ENCODE assay signal across 13 cellular contexts in the genomic region with DNA sequence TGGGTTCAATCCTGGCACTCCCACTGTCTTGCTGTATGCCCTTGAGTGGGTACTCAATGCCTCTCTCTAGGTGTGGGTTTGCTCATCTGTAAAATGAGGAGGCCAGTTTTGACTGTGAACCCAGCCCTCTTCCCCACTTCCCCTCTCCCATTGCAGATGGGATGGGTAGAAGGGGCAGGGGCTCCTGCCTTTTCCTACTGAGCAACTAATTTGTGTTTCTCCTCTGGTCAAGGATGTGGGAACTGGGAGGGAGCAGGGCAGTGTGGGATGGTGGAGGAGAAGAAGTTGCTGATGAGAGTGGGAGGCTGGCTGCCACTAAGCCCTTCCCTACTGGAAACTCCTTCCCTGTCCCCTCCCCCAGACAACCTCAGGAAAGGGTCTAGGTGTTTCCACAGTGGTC. TPM values are rescaled to one million over a fixed set of nuclear protein-coding genes. Genes with fewer than 3 reads are reported as not detected.
DNase-seq lines count a peak whose midpoint lies in the region; ATAC-seq and TF ChIP-seq lines count a peak whose summit lies in the region.
"Had no signal": no experiment of that assay in that cellular context is flagged by ENCODE, and none has a peak within 500 bp of the region (broad histone marks: within the 10 kb centered on the region; RNA-seq: fewer than 3 reads in every experiment).

No MANE protein-coding gene starts in this region.

- peak overlapping the region; percentile 84 for H3K4me3 Mint-ChIP-seq in activated naive CD8-positive, alpha-beta T cell treated with anti-CD3 and anti-CD28 coated beads, Interleukin-2, amount 10 ng/mL, durations not matched to agents 7 days and 5 days
- H3K4me3 Mint-ChIP-seq in naive thymus-derived CD4-positive, alpha-beta T cell = peak overlapping the region in 2 of 10 donors; percentile 90 to 91

- peak overlapping the region; percentile 6 for H3K4me3 ChIP-seq in GM12875 (ENCODE audit: low read depth, low read length)
- H3K4me3 ChIP-seq in naive thymus-derived CD4-positive, alpha-beta T cell (ENCODE audit: low read length) = peak overlapping the region; percentile 12
- H3K4me3 ChIP-seq: coronary artery had no signal

- peaks cover 51% of the 10 kb centered on the region in 2 donors for H3K4me1 ChIP-seq in naive thymus-derived CD4-positive, alpha-beta T cell (ENCODE audit: control insufficient read depth in 2 of 2, insufficient read depth in 2 of 2, low read length in 2 of 2)

- POLR2A ChIA-PET in activated naive CD8-positive, alpha-beta T cell treated with anti-CD3 and anti-CD28 coated beads, Interleukin-2, amount 10 ng/mL, durations not matched to agents 7 days and 5 days (lab: Charles Lee) = interaction anchor here (0.6 to 7.2 kb wide), 8 partner anchors 9 to 66 kb away, joined by 3 to 57 read pairs (median 6); a partner anchor contains a TSS
- POLR2A ChIA-PET in naive thymus-derived CD4-positive, alpha-beta T cell (lab: Charles Lee) = interaction anchor here (0.6 to 4.2 kb wide), 7 partner anchors 9 to 158 kb away, joined by 3 to 115 read pairs (median 3); a partner anchor contains a TSS

- CTCF ChIA-PET in naive thymus-derived CD4-positive, alpha-beta T cell (lab: Charles Lee) = no interaction called here

- peak overlapping the region; percentile 95 for H3K27ac Mint-ChIP-seq in activated naive CD8-positive, alpha-beta T cell treated with anti-CD3 and anti-CD28 coated beads, Interleukin-2, amount 10 ng/mL, durations not matched to agents 7 days and 5 days
- peak overlapping the region in 8 of 9 donors; percentile 84 to 100 (median 98) for H3K27ac Mint-ChIP-seq in naive thymus-derived CD4-positive, alpha-beta T cell

- no peaks in the 10 kb centered on the region for H3K27me3 ChIP-seq in naive thymus-derived CD4-positive, alpha-beta T cell (ENCODE audit: control insufficient read depth in 2 of 2, insufficient read depth in 2 of 2, low read length in 2 of 2)

- no peak for ATAC-seq in activated naive CD8-positive, alpha-beta T cell treated with anti-CD3 and anti-CD28 coated beads, Interleukin-2, amount 10 ng/mL, durations not matched to agents 7 days and 5 days (ENCODE audit: low read depth)
- no peak for ATAC-seq in naive thymus-derived CD4-positive, alpha-beta T cell
- ATAC-seq in GM21390 (IDR thresholded peaks at IDR 0.05; ENCODE audit: unreplicated experiment) (no peak), sciatic nerve (no peak), esophagus mucosa (no peak)

- H3K9me3 ChIP-seq in naive thymus-derived CD4-positive, alpha-beta T cell (ENCODE audit: control insufficient read depth in 2 of 3, low read length in 3 of 3) = no peaks in the 10 kb centered on the region

- peak overlapping the region; percentile 36 for H3K27ac ChIP-seq in naive thymus-derived CD4-positive, alpha-beta T cell (ENCODE audit: low read depth, low read length)

- H3K9me3 Mint-ChIP-seq in activated naive CD8-positive, alpha-beta T cell treated with anti-CD3 and anti-CD28 coated beads, Interleukin-2, amount 10 ng/mL, durations not matched to agents 7 days and 5 days = no peaks in the 10 kb centered on the region
- H3K9me3 Mint-ChIP-seq in naive thymus-derived CD4-positive, alpha-beta T cell = no peaks in the 10 kb centered on the region

- H3K27me3 Mint-ChIP-seq in activated naive CD8-positive, alpha-beta T cell treated with anti-CD3 and anti-CD28 coated beads, Interleukin-2, amount 10 ng/mL, durations not matched to agents 7 days and 5 days = no peaks in the 10 kb centered on the region
- H3K27me3 Mint-ChIP-seq in naive thymus-derived CD4-positive, alpha-beta T cell = no peaks in the 10 kb centered on the region

- intact Hi-C loops in naive thymus-derived CD4-positive, alpha-beta T cell (cut with micrococcal nuclease) = loop anchor here (5.0 to 10.0 kb wide), 4 partner anchors 406 to 1389 kb away; a partner anchor contains a TSS
- intact Hi-C loops in sciatic nerve (cut with DNase I) = no loop called here

- no peaks in the 10 kb centered on the region for H3K36me3 Mint-ChIP-seq in activated naive CD8-positive, alpha-beta T cell treated with anti-CD3 and anti-CD28 coated beads, Interleukin-2, amount 10 ng/mL, durations not matched to agents 7 days and 5 days
- no peaks in the 10 kb centered on the region for H3K36me3 Mint-ChIP-seq in naive thymus-derived CD4-positive, alpha-beta T cell

- H3K36me3 ChIP-seq in naive thymus-derived CD4-positive, alpha-beta T cell (ENCODE audit: control insufficient read depth in 2 of 3, insufficient read depth in 3 of 3, low read length in 3 of 3) = no peaks in the 10 kb centered on the region

- peaks cover 46% of the 10 kb centered on the region for H3K4me1 Mint-ChIP-seq in activated naive CD8-positive, alpha-beta T cell treated with anti-CD3 and anti-CD28 coated beads, Interleukin-2, amount 10 ng/mL, durations not matched to agents 7 days and 5 days
- peaks cover 27 to 58% (median 54%) of the 10 kb centered on the region in 7 donors for H3K4me1 Mint-ChIP-seq in naive thymus-derived CD4-positive, alpha-beta T cell

- DNase-seq in CD1c-positive myeloid dendritic cell (ENCODE audit: extremely low spot score) (peak; percentile 53), sciatic nerve (ENCODE audit: low spot score) (no peak), HUDEP-2 (lab: John Stamatoyannopoulos, UW; ENCODE audit: unreplicated experiment in 76 of 76) (no peak)
- no peak for DNase-seq in activated naive CD8-positive, alpha-beta T cell treated with anti-CD3 and anti-CD28 coated beads, Interleukin-2, amount 10 ng/mL, durations not matched to agents 7 days and 5 days
- DNase-seq in naive thymus-derived CD4-positive, alpha-beta T cell = no peak
- DNase-seq: GOT3, NCI-H1105, NCI-H526, SIG-M5 had no signal

- TF ChIP-seq CTCF in GM12875 (IDR thresholded peaks at IDR 0.05; ENCODE audit: borderline replicate concordance, insufficient read depth, low read depth, low read length) = no peak

RNA-seq across cellular contexts. Expression of a gene that starts 20.2 kb away (rescaled TPM):
- total RNA-seq in activated naive CD8-positive, alpha-beta T cell treated with anti-CD3 and anti-CD28 coated beads, Interleukin-2, amount 10 ng/mL, durations not matched to agents 7 days and 5 days = 10 to 100 TPM; 10.9 to 12.6 TPM
- 1 to 10 TPM; 3.3 to 9.3 (median 4.0) TPM for total RNA-seq in naive thymus-derived CD4-positive, alpha-beta T cell
- 1 to 10 TPM in 1 of 2 donors, under 1 TPM in 1; 0.20 to 2.0 TPM for polyA plus RNA-seq in naive thymus-derived CD4-positive, alpha-beta T cell
- total RNA-seq in sciatic nerve (25.5 TPM), esophagus mucosa (1.6 TPM)

RNA-seq across cellular contexts. Expression of a gene that starts 49.8 kb away (rescaled TPM):
- total RNA-seq in activated naive CD8-positive, alpha-beta T cell treated with anti-CD3 and anti-CD28 coated beads, Interleukin-2, amount 10 ng/mL, durations not matched to agents 7 days and 5 days = 10 to 100 TPM; 25.4 to 25.7 TPM
- 10 to 100 TPM in 4 of 5 experiments, 1 to 10 TPM in 1; 8.6 to 52.3 (median 14.0) TPM for total RNA-seq in naive thymus-derived CD4-positive, alpha-beta T cell
- polyA plus RNA-seq in naive thymus-derived CD4-positive, alpha-beta T cell = 10 to 100 TPM; 10.3 to 20.9 TPM
- total RNA-seq in sciatic nerve = 62.9 TPM
- 3.9 TPM for total RNA-seq in esophagus mucosa
